In genomic region chr7:73623798-73624668, GRCh38 we compare ENCODE assay signal across 9 cellular contexts. TPM values are rescaled to one million over a fixed set of nuclear protein-coding genes. Genes with fewer than 3 reads are reported as not detected.
A peak's percentile ranks its signal among the peaks of the same experiment; 100 is the strongest.
DNase-seq lines count a peak whose midpoint lies in the region; ATAC-seq and TF ChIP-seq lines count a peak whose summit lies in the region.
"Had no signal": no experiment of that assay in that cellular context is flagged by ENCODE, and none has a peak within 500 bp of the region (broad histone marks: within the 10 kb centered on the region; RNA-seq: fewer than 3 reads in every experiment).

Gene MLXIPL, minus strand, starts transcription at chr7:73624522. Its CDS starts 30 bp downstream, at chr7:73624492.

- ATAC-seq in right lobe of liver (peak; percentile 70 to 87 (median 78)), GM19452 (IDR thresholded peaks at IDR 0.05; ENCODE audit: unreplicated experiment) (no peak)

- H3K79me2 ChIP-seq in MM.1S (ENCODE audit: low read length): no peaks in the 10 kb centered on the region

- no peaks in the 10 kb centered on the region for H3K9me2 ChIP-seq in MM.1S (replicated peaks; ENCODE audit: insufficient read depth, low read length)

- H3F3A ChIP-seq in MM.1S (ENCODE audit: insufficient read depth, low read length): no peaks in the 10 kb centered on the region

- H3K4me3 Mint-ChIP-seq in activated CD4-positive, alpha-beta memory T cell treated with anti-CD3 and anti-CD28 coated beads for 36 hours: no peak within 1 kb of the TSS

- H3K27ac Mint-ChIP-seq in activated CD4-positive, alpha-beta memory T cell treated with anti-CD3 and anti-CD28 coated beads for 36 hours: no peak within 1 kb of the TSS

- H3K9ac ChIP-seq in MM.1S (ENCODE audit: low read length): no peak within 1 kb of the TSS
- H3K9ac ChIP-seq: KMS-11 had no signal

- CTCF ChIA-PET in activated CD4-positive, alpha-beta memory T cell treated with anti-CD3 and anti-CD28 coated beads for 36 hours (lab: Charles Lee): interaction anchor here (0.9 to 3.9 kb wide), 2 partner anchors 17 to 101 kb away, joined by 3 to 14 read pairs; no protein-coding TSS in a partner anchor

- H3K4me1 ChIP-seq in right lobe of liver (peaks cover 0 to 22% (median 3%) of the 10 kb centered on the region in 4 donors), MM.1S (ENCODE audit: low read length) (no peaks in the 10 kb centered on the region)

- H3K4me2 ChIP-seq in MM.1S (ENCODE audit: low read depth, low read length): no peak within 1 kb of the TSS
- H3K4me2 ChIP-seq: KMS-11 had no signal

- H2AFZ ChIP-seq in MM.1S (ENCODE audit: low read length): no peak within 1 kb of the TSS

- TF ChIP-seq CTCF in dorsolateral prefrontal cortex (IDR thresholded peaks at IDR 0.05 in 54 of 56, conservative IDR thresholded peaks at IDR 0.05 in 2 of 56; ENCODE audit: low read depth in 1 of 56, partially characterized antibody in 56 of 56) (no peak), right lobe of liver (IDR thresholded peaks at IDR 0.05) (no peak), MM.1S (IDR thresholded peaks at IDR 0.05; ENCODE audit: low read length) (no peak)

- H3K4me3 ChIP-seq in dorsolateral prefrontal cortex (peak within 1 kb of the TSS; percentile 24 to 76 (median 64)), right lobe of liver (peak within 1 kb of the TSS; percentile 59 to 91 (median 89)), MM.1S (ENCODE audit: low read length) (no peak within 1 kb of the TSS)

- no peaks in the 10 kb centered on the region for H3K36me3 Mint-ChIP-seq in activated CD4-positive, alpha-beta memory T cell treated with anti-CD3 and anti-CD28 coated beads for 36 hours

- H3K27ac ChIP-seq in dorsolateral prefrontal cortex: peak within 1 kb of the TSS in 9 of 59 donors; percentile 7 to 61 (median 28)
- peak within 1 kb of the TSS; percentile 51 to 83 (median 74) for H3K27ac ChIP-seq in right lobe of liver
- no peak within 1 kb of the TSS for H3K27ac ChIP-seq in MM.1S (ENCODE audit: low read length)
- H3K27ac ChIP-seq: KMS-11 had no signal

- H3K36me3 ChIP-seq in right lobe of liver (peaks cover 0 to 4% (median 0%) of the 10 kb centered on the region in 4 donors), MM.1S (replicated peaks; ENCODE audit: insufficient read depth, low read length) (no peaks in the 10 kb centered on the region)

- intact Hi-C loops in activated CD4-positive, alpha-beta memory T cell treated with anti-CD3 and anti-CD28 coated beads for 36 hours (cut with micrococcal nuclease): no loop called here
- intact Hi-C loops in dorsolateral prefrontal cortex (cut with DNase I): no loop called here
- intact Hi-C loops in right lobe of liver (cut with DNase I): loop anchor here in 1 of 2 donors (10.0 kb wide), 1 partner anchor 101 kb away; no protein-coding TSS in a partner anchor

- DNase-seq in EL (peak; percentile 50), NCI-H2081 (lab: John Stamatoyannopoulos, UW) (peak; percentile 89 to 93), dorsolateral prefrontal cortex (peak; percentile 43 to 90 (median 76)), right lobe of liver (peak; percentile 92 to 96 (median 95)), MM.1S (no peak)
- peak; percentile 74 for DNase-seq in activated CD4-positive, alpha-beta memory T cell treated with anti-CD3 and anti-CD28 coated beads for 36 hours
- DNase-seq in stimulated activated CD4-positive, alpha-beta T cell treated with anti-CD3 and anti-CD28 coated beads, Interleukin-2, amount 100 ng/mL, for 4 hours (ENCODE audit: low read depth): peak; percentile 36

- peak; percentile 93 for TF ChIP-seq POLR2A in right lobe of liver (IDR thresholded peaks at IDR 0.05)

- H3K27me3 Mint-ChIP-seq in activated CD4-positive, alpha-beta memory T cell treated with anti-CD3 and anti-CD28 coated beads for 36 hours: peaks cover 37% of the 10 kb centered on the region

- H3K27me3 ChIP-seq in dorsolateral prefrontal cortex: peaks cover 0 to 51% (median 18%) of the 10 kb centered on the region in 45 donors
- H3K27me3 ChIP-seq in right lobe of liver: no peaks in the 10 kb centered on the region
- H3K27me3 ChIP-seq in MM.1S (replicated peaks; ENCODE audit: insufficient read depth, low read length): peaks cover 55% of the 10 kb centered on the region

- H3K9me3 ChIP-seq in right lobe of liver (no peaks in the 10 kb centered on the region), MM.1S (replicated peaks; ENCODE audit: insufficient read depth, low read length) (no peaks in the 10 kb centered on the region)

- no peaks in the 10 kb centered on the region for H4K20me1 ChIP-seq in MM.1S (ENCODE audit: insufficient read depth, low read length)

- H3K9me3 Mint-ChIP-seq in activated CD4-positive, alpha-beta memory T cell treated with anti-CD3 and anti-CD28 coated beads for 36 hours: no peaks in the 10 kb centered on the region

- POLR2A ChIA-PET in activated CD4-positive, alpha-beta memory T cell treated with anti-CD3 and anti-CD28 coated beads for 36 hours (lab: Charles Lee): no interaction called here

- peaks cover 6% of the 10 kb centered on the region for H3K4me1 Mint-ChIP-seq in activated CD4-positive, alpha-beta memory T cell treated with anti-CD3 and anti-CD28 coated beads for 36 hours (ENCODE audit: low read depth)

- 0% methylated on average over 14 of the region's 80 CpGs for WGBS in right lobe of liver (ENCODE audit: insufficient coverage, low coverage, low lambda C conversion rate, missing lambda C conversion rate)

RNA-seq across cellular contexts. Expression of gene MLXIPL, which starts in this region (rescaled TPM):
- total RNA-seq in activated CD4-positive, alpha-beta memory T cell treated with anti-CD3 and anti-CD28 coated beads for 36 hours: not detected
- total RNA-seq in dorsolateral prefrontal cortex (10 to 100 TPM; 17.3 to 77.2 (median 37.6) TPM), right lobe of liver (100 to 1,000 TPM in 5 of 6 experiments, 10 to 100 TPM in 1; 53.5 to 552 (median 225) TPM)

Comparison
In these comparisons a context has a peak if more than half of its experiments do, and no peak if none do; other contexts are left out.
1. RNA of gene MLXIPL (total RNA-seq): 53.5 to 552 TPM in right lobe of liver and 17.3 to 77.2 TPM in dorsolateral prefrontal cortex; not detected in activated CD4-positive, alpha-beta memory T cell treated with anti-CD3 and anti-CD28 coated beads for 36 hours; every median in the first group is over 10 times any median in the second.
2. Peak in DNase-seq in activated CD4-positive, alpha-beta memory T cell treated with anti-CD3 and anti-CD28 coated beads for 36 hours; RNA of the gene not detected or under 1 TPM.